ENCODE assay signal across 8 cellular contexts in the genomic region with DNA sequence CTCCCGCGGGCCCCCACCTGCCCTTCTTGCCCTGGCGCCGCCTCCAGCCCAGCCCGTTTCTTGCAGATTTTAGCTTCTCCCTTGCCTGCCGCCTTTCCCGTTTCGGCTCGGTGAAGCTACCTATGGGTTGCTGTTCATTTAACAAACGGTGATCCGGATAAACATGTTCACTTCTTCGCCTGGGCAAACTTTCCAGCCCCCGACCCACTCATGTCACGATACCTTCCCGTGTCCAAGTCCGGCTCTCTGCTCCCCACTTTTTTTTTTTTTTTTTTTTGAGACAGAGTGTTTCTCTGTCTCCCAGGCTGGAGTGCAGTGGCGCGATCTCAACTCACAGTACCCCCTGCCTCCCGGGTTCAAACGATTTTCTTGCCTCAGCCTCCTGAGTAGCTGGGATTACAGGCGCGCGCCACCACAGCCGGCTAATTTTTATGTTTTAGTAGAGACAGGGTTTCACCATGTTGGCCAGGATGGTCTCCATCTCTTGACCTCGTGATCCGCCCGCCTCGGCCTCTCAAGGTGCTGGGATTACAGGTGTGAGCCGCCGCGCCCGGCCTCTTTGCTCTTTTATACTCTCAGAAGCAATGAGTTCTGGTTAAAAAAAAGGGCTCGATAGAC. TPM values are rescaled to one million over a fixed set of nuclear protein-coding genes. Genes with fewer than 3 reads are reported as not detected.
A peak's percentile ranks its signal among the peaks of the same experiment; 100 is the strongest.
DNase-seq lines count a peak whose midpoint lies in the region; ATAC-seq and TF ChIP-seq lines count a peak whose summit lies in the region.

No MANE protein-coding gene starts in this region.

- no peaks in the 10 kb centered on the region for H3K27me3 Mint-ChIP-seq in T-helper 17 cell

- no peaks in the 10 kb centered on the region for H3K9me3 ChIP-seq in T-helper 17 cell (ENCODE audit: control insufficient read depth, low read length, poor library complexity, severe bottlenecking)
- H3K9me3 ChIP-seq in prostate gland = no peaks in the 10 kb centered on the region

- peaks cover 17% of the 10 kb centered on the region for H3K4me1 Mint-ChIP-seq in T-helper 17 cell

- peak overlapping the region; percentile 89 for H3K4me3 ChIP-seq in GM06990 (replicated peaks; ENCODE audit: low read depth, low read length)
- H3K4me3 ChIP-seq in fibroblast of villous mesenchyme (ENCODE audit: low read depth, low read length) = peak overlapping the region; percentile 44
- H3K4me3 ChIP-seq in prostate gland = peak overlapping the region; percentile 57 to 62

- intact Hi-C loops in prostate gland (cut with DNase I) = loop anchor here (5.0 kb wide), 1 partner anchor 570 kb away; no protein-coding TSS in a partner anchor

- H3K36me3 ChIP-seq in GM06990 (ENCODE audit: control insufficient read depth, insufficient read depth, low read length) = no peaks in the 10 kb centered on the region
- no peaks in the 10 kb centered on the region for H3K36me3 ChIP-seq in prostate gland

- H3K4me1 ChIP-seq in prostate gland (replicated peaks) = no peaks in the 10 kb centered on the region

- H3K27me3 ChIP-seq in GM06990 (replicated peaks; ENCODE audit: control insufficient read depth, insufficient read depth, low read length) = no peaks in the 10 kb centered on the region
- H3K27me3 ChIP-seq in prostate gland (replicated peaks; ENCODE audit: insufficient read depth) = no peaks in the 10 kb centered on the region

- H3K4me3 Mint-ChIP-seq in T-helper 17 cell = peak overlapping the region; percentile 92

- ATAC-seq in T-helper 17 cell (no peak), HG02588 (IDR thresholded peaks at IDR 0.05; ENCODE audit: unreplicated experiment) (no peak), GM19455 (IDR thresholded peaks at IDR 0.05; ENCODE audit: unreplicated experiment) (no peak)

- peaks cover 3% of the 10 kb centered on the region for H3K36me3 Mint-ChIP-seq in T-helper 17 cell (ENCODE audit: low read depth)

- WGBS in prostate gland = 37% methylated on average over 33 of the region's 33 CpGs

- TF ChIP-seq POLR2A in prostate gland (IDR thresholded peaks at IDR 0.05) = no peak

- H3K27ac Mint-ChIP-seq in T-helper 17 cell = peak overlapping the region; percentile 91

- TF ChIP-seq CTCF in GM06990 (IDR thresholded peaks at IDR 0.05; ENCODE audit: insufficient read depth, low read length, poor library complexity, severe bottlenecking) (no peak), fibroblast of villous mesenchyme (IDR thresholded peaks at IDR 0.05; ENCODE audit: insufficient read depth, low read depth, low read length) (no peak), prostate gland (IDR thresholded peaks at IDR 0.05) (no peak)

- H3K27ac ChIP-seq in prostate gland = peak overlapping the region; percentile 97

- DNase-seq in GM06990 (ENCODE audit: extremely low read depth, insufficient read length) (no peak), T-helper 17 cell (no peak), fibroblast of villous mesenchyme (ENCODE audit: low read depth) (no peak), prostate gland (ENCODE audit: low spot score) (no peak), NCI-H2081 (lab: John Stamatoyannopoulos, UW) (no peak), inferior parietal cortex (ENCODE audit: extremely low spot score) (no peak)

RNA-seq across cellular contexts. Expression of gene ZNF438, which starts 1.0 kb away (rescaled TPM):
- total RNA-seq in T-helper 17 cell = 1 to 10 TPM; 3.1 to 3.7 TPM
- total RNA-seq in fibroblast of villous mesenchyme = 2.9 and 4.7 TPM in 2 replicates
- total RNA-seq in prostate gland = 10 to 100 TPM in 1 of 2 donors, 1 to 10 TPM in 1; 1.5 to 10.1 TPM
